Comparison of ENCODE assay signal across 7 cellular contexts in genomic region chrX:151546226-151546625, GRCh38. TPM values are rescaled to one million over a fixed set of nuclear protein-coding genes. Genes with fewer than 3 reads are reported as not detected.
"Had no signal": no experiment of that assay in that cellular context is flagged by ENCODE, and none has a peak within 500 bp of the region (broad histone marks: within the 10 kb centered on the region; RNA-seq: fewer than 3 reads in every experiment).

No MANE protein-coding gene starts in this region.

RNA-seq across cellular contexts. Expression of gene PASD1, which starts 17.2 kb away (rescaled TPM):
- total RNA-seq: LHCN-M2, MCF 10A, NCI-H460, PC-3, Peyer's patch, Right ventricle myocardium superior, SJSA1 had no signal
